ENCODE assay signal across 1 cellular context in the genomic region with DNA sequence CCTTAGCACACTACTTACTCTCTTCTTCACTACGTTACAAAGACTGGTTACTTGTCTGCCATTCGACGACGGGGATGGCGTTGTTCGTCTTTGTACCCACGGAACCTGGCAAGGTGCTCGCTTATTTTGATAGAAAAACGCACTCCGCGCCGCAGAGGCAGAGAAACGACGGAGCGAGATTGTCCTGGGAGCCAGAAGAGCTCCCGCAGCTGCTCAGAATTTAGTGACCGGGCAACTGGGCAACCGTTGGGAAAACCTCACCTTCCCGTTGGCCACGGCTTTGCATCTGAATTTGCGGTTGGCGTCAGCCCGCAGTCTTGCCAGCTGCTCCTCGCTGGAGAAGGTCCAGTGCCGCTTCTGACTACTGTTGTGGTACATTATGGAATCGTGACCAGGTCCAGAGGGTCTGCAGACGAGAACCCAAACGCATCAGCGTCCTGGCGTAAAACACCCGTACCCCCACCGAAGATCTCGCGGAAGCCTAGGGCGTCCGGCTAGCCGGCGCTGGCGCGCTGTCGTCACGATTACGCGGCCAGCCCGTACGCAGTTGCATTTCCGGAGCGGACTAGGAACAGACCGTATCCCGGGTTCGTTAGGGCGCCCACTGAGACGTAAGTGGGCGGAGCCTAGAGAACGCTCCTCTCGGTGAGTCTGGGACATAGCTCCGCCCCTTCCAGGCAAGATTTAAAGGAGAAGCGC.
TF ChIP-seq lines count a peak whose summit lies in the region.

CCNH (minus strand) TSS at position 514 of the 699 bp plus-strand sequence; CDS start at position 378, 136 bp downstream.

TF ChIP-seq in HepG2, 621 proteins besides CTCF, POLR2A, EP300 and RAD21 (continued from another document and continues in another):
- no peak for TF ChIP-seq MTF2 (CRISPR knock-in tag; IDR thresholded peaks at IDR 0.05; ENCODE audit: borderline replicate concordance)
- peak; percentile 60; the same call in 1 of the 2 replicates for TF ChIP-seq ZNF264 (CRISPR knock-in tag; IDR thresholded peaks at IDR 0.05)
- no peak; the same call in 1 of the 2 replicates for TF ChIP-seq ELF4 (CRISPR knock-in tag; IDR thresholded peaks at IDR 0.05; ENCODE audit: borderline replicate concordance)
- TF ChIP-seq SALL2 (CRISPR knock-in tag; IDR thresholded peaks at IDR 0.05), result peak; percentile 62; the same call in 1 of the 2 replicates
- peak; percentile 90 for TF ChIP-seq THAP11 (CRISPR knock-in tag; IDR thresholded peaks at IDR 0.05)
- no peak for TF ChIP-seq PBX2 (CRISPR knock-in tag; IDR thresholded peaks at IDR 0.05)
- TF ChIP-seq TBX3 (IDR thresholded peaks at IDR 0.05; ENCODE audit: borderline replicate concordance), result no peak
- no peak for TF ChIP-seq GTF3A (CRISPR knock-in tag; conservative IDR thresholded peaks at IDR 0.05)
- no peak for TF ChIP-seq ZNF543 (CRISPR knock-in tag; IDR thresholded peaks at IDR 0.05)
- TF ChIP-seq ATF7 (IDR thresholded peaks at IDR 0.05), result no peak
- TF ChIP-seq ATF7 (CRISPR knock-in tag; IDR thresholded peaks at IDR 0.05), result no peak
- TF ChIP-seq POLR2AphosphoS2 (IDR thresholded peaks at IDR 0.05; ENCODE audit: low read depth, low read length), result peak; percentile 77; the same call in 1 of the 2 replicates
- TF ChIP-seq ZNF547 (CRISPR knock-in tag; IDR thresholded peaks at IDR 0.05), result 0 out of 2 replicates have a peak, but pooled peaks have one; percentile 22
- TF ChIP-seq ZFP36L1 (CRISPR knock-in tag; IDR thresholded peaks at IDR 0.05), result no peak
- peak; percentile 78 for TF ChIP-seq ZNF777 (CRISPR knock-in tag; IDR thresholded peaks at IDR 0.05)
- TF ChIP-seq HDAC1 (CRISPR knock-in tag; IDR thresholded peaks at IDR 0.05), result peak; percentile 81
- TF ChIP-seq SOX13 (IDR thresholded peaks at IDR 0.05), result no peak
- TF ChIP-seq SOX13 (CRISPR knock-in tag; conservative IDR thresholded peaks at IDR 0.05 in 1 of 2, IDR thresholded peaks at IDR 0.05 in 1 of 2), result peak in 1 of 2 experiments; percentile 37; a peak in 1 of 4 replicates
- TF ChIP-seq ZNF746 (CRISPR knock-in tag; IDR thresholded peaks at IDR 0.05), result 0 out of 2 replicates have a peak, but pooled peaks have one; percentile 10
- no peak for TF ChIP-seq BRCA1 (CRISPR knock-in tag; IDR thresholded peaks at IDR 0.05)
- TF ChIP-seq KDM2A (CRISPR knock-in tag; IDR thresholded peaks at IDR 0.05; ENCODE audit: borderline replicate concordance, low read depth), result peak; percentile 91
- TF ChIP-seq, protein P1, sequence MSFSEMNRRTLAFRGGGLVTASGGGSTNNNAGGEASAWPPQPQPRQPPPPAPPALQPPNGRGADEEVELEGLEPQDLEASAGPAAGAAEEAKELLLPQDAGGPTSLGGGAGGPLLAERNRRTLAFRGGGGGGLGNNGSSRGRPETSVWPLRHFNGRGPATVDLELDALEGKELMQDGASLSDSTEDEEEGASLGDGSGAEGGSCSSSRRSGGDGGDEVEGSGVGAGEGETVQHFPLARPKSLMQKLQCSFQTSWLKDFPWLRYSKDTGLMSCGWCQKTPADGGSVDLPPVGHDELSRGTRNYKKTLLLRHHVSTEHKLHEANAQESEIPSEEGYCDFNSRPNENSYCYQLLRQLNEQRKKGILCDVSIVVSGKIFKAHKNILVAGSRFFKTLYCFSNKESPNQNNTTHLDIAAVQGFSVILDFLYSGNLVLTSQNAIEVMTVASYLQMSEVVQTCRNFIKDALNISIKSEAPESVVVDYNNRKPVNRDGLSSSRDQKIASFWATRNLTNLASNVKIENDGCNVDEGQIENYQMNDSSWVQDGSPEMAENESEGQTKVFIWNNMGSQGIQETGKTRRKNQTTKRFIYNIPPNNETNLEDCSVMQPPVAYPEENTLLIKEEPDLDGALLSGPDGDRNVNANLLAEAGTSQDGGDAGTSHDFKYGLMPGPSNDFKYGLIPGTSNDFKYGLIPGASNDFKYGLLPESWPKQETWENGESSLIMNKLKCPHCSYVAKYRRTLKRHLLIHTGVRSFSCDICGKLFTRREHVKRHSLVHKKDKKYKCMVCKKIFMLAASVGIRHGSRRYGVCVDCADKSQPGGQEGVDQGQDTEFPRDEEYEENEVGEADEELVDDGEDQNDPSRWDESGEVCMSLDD (CRISPR knock-in tag; IDR thresholded peaks at IDR 0.05; ENCODE audit: borderline replicate concordance), result 0 out of 2 replicates have a peak, but pooled peaks have one; percentile 23
- TF ChIP-seq ZNF430 (CRISPR knock-in tag; IDR thresholded peaks at IDR 0.05), result peak; percentile 62
- TF ChIP-seq ZKSCAN5 (CRISPR knock-in tag; IDR thresholded peaks at IDR 0.05), result no peak
- TF ChIP-seq DR1 (CRISPR knock-in tag; IDR thresholded peaks at IDR 0.05), result peak; percentile 55; the same call in 1 of the 2 replicates
- TF ChIP-seq FOXO1 (CRISPR knock-in tag; IDR thresholded peaks at IDR 0.05), result peak; percentile 27; the same call in 1 of the 2 replicates
- TF ChIP-seq ZBTB20 (CRISPR knock-in tag; IDR thresholded peaks at IDR 0.05; ENCODE audit: borderline replicate concordance, low read depth), result peak; percentile 31; the same call in 1 of the 2 replicates
- peak; percentile 67 for TF ChIP-seq TEAD3 (CRISPR knock-in tag; optimal IDR thresholded peaks at IDR 0.05; ENCODE audit: borderline replicate concordance)
- 0 out of 2 replicates have a peak, but pooled peaks have one; percentile 25 for TF ChIP-seq TBP (CRISPR knock-in tag; IDR thresholded peaks at IDR 0.05)
- TF ChIP-seq ZNF761 (CRISPR knock-in tag; conservative IDR thresholded peaks at IDR 0.05), result no peak
- TF ChIP-seq TRIM24 (CRISPR knock-in tag; IDR thresholded peaks at IDR 0.05), result no peak
- TF ChIP-seq BCL6 (CRISPR knock-in tag; IDR thresholded peaks at IDR 0.05), result 0 out of 2 replicates have a peak, but pooled peaks have one; percentile 22
- TF ChIP-seq RBM39 (IDR thresholded peaks at IDR 0.05; ENCODE audit: low read depth, low read length, poor library complexity, severe bottlenecking), result peak; percentile 24
- TF ChIP-seq MED1 (CRISPR knock-in tag; IDR thresholded peaks at IDR 0.05), result peak; percentile 58
- TF ChIP-seq EED (CRISPR knock-in tag; IDR thresholded peaks at IDR 0.05), result 0 out of 2 replicates have a peak, but pooled peaks have one; percentile 65
- no peak for TF ChIP-seq NFATC3 (CRISPR knock-in tag; IDR thresholded peaks at IDR 0.05)
- TF ChIP-seq REPIN1 (CRISPR knock-in tag; IDR thresholded peaks at IDR 0.05; ENCODE audit: borderline replicate concordance, low read depth), result peak; percentile 69
- TF ChIP-seq ZNF318 (CRISPR knock-in tag; IDR thresholded peaks at IDR 0.05), result no peak
- peak; percentile 71 for TF ChIP-seq SALL1 (CRISPR knock-in tag; IDR thresholded peaks at IDR 0.05)
- no peak for TF ChIP-seq MATR3 (CRISPR knock-in tag; IDR thresholded peaks at IDR 0.05)
- TF ChIP-seq YEATS4 (CRISPR knock-in tag; IDR thresholded peaks at IDR 0.05; ENCODE audit: borderline replicate concordance), result peak; percentile 30; the same call in 1 of the 2 replicates
- peak; percentile 72 for TF ChIP-seq ATF2 (CRISPR knock-in tag; IDR thresholded peaks at IDR 0.05)
- TF ChIP-seq, protein P2, sequence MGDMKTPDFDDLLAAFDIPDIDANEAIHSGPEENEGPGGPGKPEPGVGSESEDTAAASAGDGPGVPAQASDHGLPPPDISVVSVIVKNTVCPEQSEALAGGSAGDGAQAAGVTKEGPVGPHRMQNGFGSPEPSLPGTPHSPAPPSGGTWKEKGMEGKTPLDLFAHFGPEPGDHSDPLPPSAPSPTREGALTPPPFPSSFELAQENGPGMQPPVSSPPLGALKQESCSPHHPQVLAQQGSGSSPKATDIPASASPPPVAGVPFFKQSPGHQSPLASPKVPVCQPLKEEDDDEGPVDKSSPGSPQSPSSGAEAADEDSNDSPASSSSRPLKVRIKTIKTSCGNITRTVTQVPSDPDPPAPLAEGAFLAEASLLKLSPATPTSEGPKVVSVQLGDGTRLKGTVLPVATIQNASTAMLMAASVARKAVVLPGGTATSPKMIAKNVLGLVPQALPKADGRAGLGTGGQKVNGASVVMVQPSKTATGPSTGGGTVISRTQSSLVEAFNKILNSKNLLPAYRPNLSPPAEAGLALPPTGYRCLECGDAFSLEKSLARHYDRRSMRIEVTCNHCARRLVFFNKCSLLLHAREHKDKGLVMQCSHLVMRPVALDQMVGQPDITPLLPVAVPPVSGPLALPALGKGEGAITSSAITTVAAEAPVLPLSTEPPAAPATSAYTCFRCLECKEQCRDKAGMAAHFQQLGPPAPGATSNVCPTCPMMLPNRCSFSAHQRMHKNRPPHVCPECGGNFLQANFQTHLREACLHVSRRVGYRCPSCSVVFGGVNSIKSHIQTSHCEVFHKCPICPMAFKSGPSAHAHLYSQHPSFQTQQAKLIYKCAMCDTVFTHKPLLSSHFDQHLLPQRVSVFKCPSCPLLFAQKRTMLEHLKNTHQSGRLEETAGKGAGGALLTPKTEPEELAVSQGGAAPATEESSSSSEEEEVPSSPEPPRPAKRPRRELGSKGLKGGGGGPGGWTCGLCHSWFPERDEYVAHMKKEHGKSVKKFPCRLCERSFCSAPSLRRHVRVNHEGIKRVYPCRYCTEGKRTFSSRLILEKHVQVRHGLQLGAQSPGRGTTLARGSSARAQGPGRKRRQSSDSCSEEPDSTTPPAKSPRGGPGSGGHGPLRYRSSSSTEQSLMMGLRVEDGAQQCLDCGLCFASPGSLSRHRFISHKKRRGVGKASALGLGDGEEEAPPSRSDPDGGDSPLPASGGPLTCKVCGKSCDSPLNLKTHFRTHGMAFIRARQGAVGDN (CRISPR knock-in tag; IDR thresholded peaks at IDR 0.05), result peak; percentile 87
- no peak for TF ChIP-seq NR2F2 (IDR thresholded peaks at IDR 0.05; ENCODE audit: borderline replicate concordance, low read depth)
- peak; percentile 92 for TF ChIP-seq GATAD1 (CRISPR knock-in tag; IDR thresholded peaks at IDR 0.05)
